Comparison of ENCODE assay signal across 15 cellular contexts in the genomic region with DNA sequence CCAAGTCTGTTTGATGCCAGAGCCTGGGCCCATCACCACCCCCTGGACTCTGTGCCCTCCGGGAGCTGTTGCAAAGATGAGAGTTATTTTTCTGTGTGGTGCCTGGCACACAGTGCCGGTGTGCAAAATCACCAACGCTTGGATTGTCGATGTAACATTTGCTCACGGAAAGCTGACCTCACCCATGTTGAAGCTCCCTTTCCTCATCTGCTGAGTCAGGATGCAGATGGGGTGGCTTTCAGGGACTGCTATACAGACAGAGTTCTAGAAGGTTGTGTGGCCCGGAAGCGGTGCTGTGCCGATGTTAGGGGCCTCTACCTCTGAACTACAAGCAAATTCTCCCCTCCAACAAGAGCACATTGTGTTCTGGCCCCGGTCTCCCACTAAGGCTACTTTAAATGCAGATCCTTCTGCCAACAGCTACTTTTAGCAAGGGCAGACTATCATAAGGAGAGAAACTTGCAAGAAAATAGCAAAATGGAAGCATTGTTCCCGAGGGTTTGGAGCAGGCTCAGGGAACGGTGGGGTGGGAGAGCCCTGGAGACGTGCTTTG. TPM values are rescaled to one million over a fixed set of nuclear protein-coding genes. Genes with fewer than 3 reads are reported as not detected.
DNase-seq lines count a peak whose midpoint lies in the region; ATAC-seq and TF ChIP-seq lines count a peak whose summit lies in the region.
"Had no signal": no experiment of that assay in that cellular context is flagged by ENCODE, and none has a peak within 500 bp of the region (broad histone marks: within the 10 kb centered on the region; RNA-seq: fewer than 3 reads in every experiment).

No MANE protein-coding gene starts in this region.

- 50% methylated on average over 11 of the region's 12 CpGs for WGBS in suprapubic skin

- ATAC-seq in left colon (no peak), HG02588 (IDR thresholded peaks at IDR 0.05; ENCODE audit: unreplicated experiment) (no peak)
- ATAC-seq: activated CD8-positive, alpha-beta memory T cell treated with anti-CD3 and anti-CD28 coated beads, Interleukin-2, amount 10 ng/mL, durations not matched to agents 7 days and 5 days; naive thymus-derived CD8-positive, alpha-beta T cell had no signal

- DNase-seq in H7 (peak; percentile 51), chondrocyte (ENCODE audit: low spot score) (no peak), inferior parietal cortex (ENCODE audit: extremely low spot score) (peak; percentile 29), suprapubic skin (ENCODE audit: low spot score in 2 of 2) (no peak), occipital lobe (lab: John Stamatoyannopoulos, UW) (no peak), NCI-H526 (lab: John Stamatoyannopoulos, UW) (no peak), left colon (no peak)
- DNase-seq: activated CD8-positive, alpha-beta memory T cell treated with anti-CD3 and anti-CD28 coated beads, Interleukin-2, amount 10 ng/mL, durations not matched to agents 7 days and 5 days; MM.1S; naive thymus-derived CD8-positive, alpha-beta T cell; NCI-H82; stimulated activated CD4-positive, alpha-beta T cell treated with anti-CD3 and anti-CD28 coated beads, Interleukin-2, amount 100 ng/mL, for 48 hours; T-helper 1 cell had no signal

- H3K36me3 Mint-ChIP-seq in chondrocyte (ENCODE audit: low read depth): no peaks in the 10 kb centered on the region
- H3K36me3 Mint-ChIP-seq: activated CD8-positive, alpha-beta memory T cell treated with anti-CD3 and anti-CD28 coated beads, Interleukin-2, amount 10 ng/mL, durations not matched to agents 7 days and 5 days; naive thymus-derived CD8-positive, alpha-beta T cell had no signal

- H3K27ac Mint-ChIP-seq in chondrocyte (ENCODE audit: unreplicated experiment): peak overlapping the region; percentile 33
- H3K27ac Mint-ChIP-seq: activated CD8-positive, alpha-beta memory T cell treated with anti-CD3 and anti-CD28 coated beads, Interleukin-2, amount 10 ng/mL, durations not matched to agents 7 days and 5 days; naive thymus-derived CD8-positive, alpha-beta T cell had no signal

- no peak for TF ChIP-seq EP300 in suprapubic skin (IDR thresholded peaks at IDR 0.05)

- peak overlapping the region; percentile 34 for H3K27ac ChIP-seq in suprapubic skin
- H3K27ac ChIP-seq: tibial artery had no signal

- peaks cover 31% of the 10 kb centered on the region for H3K27me3 Mint-ChIP-seq in chondrocyte (ENCODE audit: low read depth)

- H3K4me1 Mint-ChIP-seq in chondrocyte (ENCODE audit: low read depth): peaks cover 12% of the 10 kb centered on the region
- H3K4me1 Mint-ChIP-seq: activated CD8-positive, alpha-beta memory T cell treated with anti-CD3 and anti-CD28 coated beads, Interleukin-2, amount 10 ng/mL, durations not matched to agents 7 days and 5 days; naive thymus-derived CD8-positive, alpha-beta T cell had no signal

- no peak for TF ChIP-seq CTCF in chondrocyte (IDR thresholded peaks at IDR 0.05)
- no peak for TF ChIP-seq CTCF in suprapubic skin (IDR thresholded peaks at IDR 0.05)

- H3K36me3 ChIP-seq in H7 (replicated peaks; ENCODE audit: control insufficient read depth, insufficient read depth, low read length): no peaks in the 10 kb centered on the region
- H3K36me3 ChIP-seq in suprapubic skin: no peaks in the 10 kb centered on the region
- H3K36me3 ChIP-seq: tibial artery had no signal

- H3K4me3 ChIP-seq in H7 (ENCODE audit: insufficient read depth, low read depth, low read length): no peak overlapping the region
- H3K4me3 ChIP-seq in suprapubic skin: no peak overlapping the region
- H3K4me3 ChIP-seq: tibial artery had no signal

- intact Hi-C loops in left colon (cut with DNase I, micrococcal nuclease): no loop called here

- H3K4me3 Mint-ChIP-seq in chondrocyte (ENCODE audit: unreplicated experiment): no peak overlapping the region
- H3K4me3 Mint-ChIP-seq: activated CD8-positive, alpha-beta memory T cell treated with anti-CD3 and anti-CD28 coated beads, Interleukin-2, amount 10 ng/mL, durations not matched to agents 7 days and 5 days; naive thymus-derived CD8-positive, alpha-beta T cell had no signal

- no peaks in the 10 kb centered on the region for H3K9me3 ChIP-seq in suprapubic skin
- H3K9me3 ChIP-seq: tibial artery had no signal

- H3K27me3 ChIP-seq in H7 (ENCODE audit: control insufficient read depth, insufficient read depth, low read length) (no peaks in the 10 kb centered on the region), suprapubic skin (no peaks in the 10 kb centered on the region)

- H3K9me3 Mint-ChIP-seq in chondrocyte (ENCODE audit: low read depth): no peaks in the 10 kb centered on the region

- TF ChIP-seq POLR2A in suprapubic skin (IDR thresholded peaks at IDR 0.05): no peak

- H3K4me1 ChIP-seq in suprapubic skin: peaks cover 31% of the 10 kb centered on the region

RNA-seq across cellular contexts. Expression of gene EYA2, which starts 34.0 kb away (rescaled TPM):
- 0.41 and 1.7 TPM in 2 replicates for total RNA-seq in H7 (2014; rRNA removed; shearing (Covaris generic))
- total RNA-seq in chondrocyte (0.23 to 0.32 TPM in 2 of 3 replicates, not detected in the other), suprapubic skin (1 to 10 TPM; 2.3 to 4.0 (median 3.3) TPM), occipital lobe (0.94 TPM), left colon (10 to 100 TPM; 12.2 to 21.0 TPM)
- total RNA-seq: activated CD8-positive, alpha-beta memory T cell treated with anti-CD3 and anti-CD28 coated beads, Interleukin-2, amount 10 ng/mL, durations not matched to agents 7 days and 5 days; naive thymus-derived CD8-positive, alpha-beta T cell had no signal

Comparison
In these comparisons a context has a peak if more than half of its experiments do, and no peak if none do; other contexts are left out.
1. DNase-seq: peak in H7 (single experiment) and inferior parietal cortex (single experiment); none in chondrocyte (single experiment), suprapubic skin (0 of 2), occipital lobe (single experiment), NCI-H526 (0 of 2) and left colon (0 of 2).